12 cellular contexts compared by ENCODE assay signal in the genomic region with DNA sequence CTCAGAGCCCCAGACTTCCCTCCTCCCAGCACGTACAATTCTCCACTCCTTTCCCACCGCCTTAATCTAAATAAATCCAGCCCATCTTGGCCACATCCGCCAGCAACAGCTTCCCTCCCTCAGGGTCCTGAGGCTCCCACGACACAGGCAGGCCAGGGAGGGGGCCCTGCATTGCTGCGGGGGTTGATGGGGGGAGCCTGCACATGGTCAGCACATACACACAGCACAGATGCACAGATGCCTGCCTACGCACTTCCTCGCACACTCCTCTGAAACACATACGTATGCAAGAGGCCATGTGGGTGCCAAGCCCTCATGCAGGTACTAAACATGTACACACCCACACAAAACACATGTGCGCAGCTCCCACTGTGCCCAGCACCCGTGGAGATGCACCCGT. TPM values are rescaled to one million over a fixed set of nuclear protein-coding genes. Genes with fewer than 3 reads are reported as not detected.
DNase-seq lines count a peak whose midpoint lies in the region; ATAC-seq and TF ChIP-seq lines count a peak whose summit lies in the region.
"Had no signal": no experiment of that assay in that cellular context is flagged by ENCODE, and none has a peak within 500 bp of the region (broad histone marks: within the 10 kb centered on the region; RNA-seq: fewer than 3 reads in every experiment).

No MANE protein-coding gene starts in this region.

- no peak overlapping the region for H3K9ac ChIP-seq in liver (ENCODE audit: low read depth in 1 of 2, low read length in 2 of 2)
- peak overlapping the region in 1 of 2 donors; percentile 5 for H3K9ac ChIP-seq in stomach smooth muscle (ENCODE audit: low read length in 2 of 2)
- H3K9ac ChIP-seq: neural progenitor cell had no signal

- H3K4me3 ChIP-seq in cardiac fibroblast (replicated peaks in 1 of 2; ENCODE audit: low read depth in 2 of 2, low read length in 2 of 2) (no peak overlapping the region), liver (ENCODE audit: low read depth in 1 of 3, low read length in 3 of 3) (no peak overlapping the region), stomach smooth muscle (ENCODE audit: low read length in 2 of 2) (no peak overlapping the region)
- H3K4me3 ChIP-seq: cardiac muscle cell, neural progenitor cell had no signal

- no peaks in the 10 kb centered on the region for H3K27me3 ChIP-seq in liver (ENCODE audit: control insufficient read depth in 4 of 4, insufficient read depth in 4 of 4, low read length in 3 of 4)
- no peaks in the 10 kb centered on the region for H3K27me3 ChIP-seq in stomach smooth muscle (ENCODE audit: control insufficient read depth in 1 of 2, insufficient read depth in 2 of 2, low read length in 2 of 2)
- H3K27me3 ChIP-seq: cardiac muscle cell, neural progenitor cell had no signal

- TF ChIP-seq CTCF in cardiac fibroblast (IDR thresholded peaks at IDR 0.05; ENCODE audit: low read depth, low read length) (no peak), liver (IDR thresholded peaks at IDR 0.05; ENCODE audit: low read depth, low read length, missing input control) (no peak)

- H3K36me3 ChIP-seq in liver (ENCODE audit: control insufficient read depth in 4 of 4, insufficient read depth in 3 of 4, low read depth in 1 of 4, low read length in 3 of 4), result no peaks in the 10 kb centered on the region
- no peaks in the 10 kb centered on the region for H3K36me3 ChIP-seq in stomach smooth muscle (ENCODE audit: control insufficient read depth in 2 of 2, insufficient read depth in 2 of 2, low read length in 2 of 2)
- H3K36me3 ChIP-seq: cardiac muscle cell, neural progenitor cell had no signal

- peak overlapping the region; percentile 87 to 94 for H3K27ac ChIP-seq in liver (ENCODE audit: low read depth in 1 of 2, low read length in 2 of 2)
- peak overlapping the region; percentile 62 for H3K27ac ChIP-seq in stomach smooth muscle (ENCODE audit: low read length)
- H3K27ac ChIP-seq: neural progenitor cell had no signal

- no peak for ATAC-seq in GM18498 (IDR thresholded peaks at IDR 0.05; ENCODE audit: unreplicated experiment)
- no peak for ATAC-seq in HG03520 (IDR thresholded peaks at IDR 0.05; ENCODE audit: unreplicated experiment)
- ATAC-seq in sciatic nerve, result no peak

- no peak for TF ChIP-seq RAD21 in liver (IDR thresholded peaks at IDR 0.05)

- 81% methylated on average over 11 of the region's 11 CpGs for WGBS in liver

- intact Hi-C loops in sciatic nerve (cut with DNase I), result no loop called here

- DNase-seq in ELR (ENCODE audit: low read depth), result peak; percentile 85
- peak; percentile 57 to 77 for DNase-seq in cardiac fibroblast (ENCODE audit: low read depth in 2 of 2)
- DNase-seq in sciatic nerve (ENCODE audit: low spot score), result no peak
- no peak for DNase-seq in SHP77 (lab: John Stamatoyannopoulos, UW)
- DNase-seq: hypothalamus, NCI-H526 had no signal

- H3K9me3 ChIP-seq in liver (ENCODE audit: control insufficient read depth in 4 of 4, low read length in 3 of 4), result no peaks in the 10 kb centered on the region
- H3K9me3 ChIP-seq in stomach smooth muscle (ENCODE audit: control insufficient read depth in 2 of 2, low read length in 2 of 2), result no peaks in the 10 kb centered on the region

- H3K4me1 ChIP-seq in liver (ENCODE audit: control insufficient read depth in 4 of 4, insufficient read depth in 4 of 4, low read length in 3 of 4) (peaks cover 28 to 64% (median 50%) of the 10 kb centered on the region in 4 donors), stomach smooth muscle (ENCODE audit: control insufficient read depth, insufficient read depth, low read length) (peaks cover 70% of the 10 kb centered on the region)

TF ChIP-seq in liver, 16 proteins besides CTCF, POLR2A, EP300 and RAD21:
- no peak for TF ChIP-seq EGR1 (IDR thresholded peaks at IDR 0.05; ENCODE audit: low read depth in 2 of 2)
- no peak for TF ChIP-seq SP1 (IDR thresholded peaks at IDR 0.05)
- no peak for TF ChIP-seq NR2F2 (IDR thresholded peaks at IDR 0.05)
- TF ChIP-seq YY1 (IDR thresholded peaks at IDR 0.05), result no peak
- TF ChIP-seq HNF4G (IDR thresholded peaks at IDR 0.05), result no peak
- TF ChIP-seq FOXA2 (IDR thresholded peaks at IDR 0.05), result no peak
- TF ChIP-seq JUND (IDR thresholded peaks at IDR 0.05), result no peak
- TF ChIP-seq TAF1 (conservative IDR thresholded peaks at IDR 0.05), result no peak
- TF ChIP-seq HNF4A (conservative IDR thresholded peaks at IDR 0.05), result no peak

RNA-seq across cellular contexts. Expression of a gene that starts 14.8 kb away (rescaled TPM):
- total RNA-seq in liver (10 to 100 TPM; 10.6 to 13.1 TPM), sciatic nerve (215 TPM)
- 1 to 10 TPM; 5.2 to 6.1 TPM for polyA plus RNA-seq in liver

RNA-seq across cellular contexts. Expression of a gene that starts 25.7 kb away (rescaled TPM):
- total RNA-seq in liver, result not detected
- polyA plus RNA-seq in liver, result not detected
- total RNA-seq in sciatic nerve, result not detected
- total RNA-seq: cardiac muscle cell had no signal

RNA-seq across cellular contexts. Expression of a gene that starts 49.0 kb away (rescaled TPM):
- total RNA-seq in liver (not detected), sciatic nerve (not detected)
- polyA plus RNA-seq in liver, result not detected
- total RNA-seq: cardiac muscle cell had no signal
- polyA plus RNA-seq: cardiac muscle cell had no signal

RNA-seq across cellular contexts. Expression of a gene that starts 54.5 kb away (rescaled TPM):
- 10 to 100 TPM; 26.4 to 46.2 TPM for total RNA-seq in liver
- polyA plus RNA-seq in liver, result 10 to 100 TPM in 1 of 2 donors, 1 to 10 TPM in 1; 5.4 to 17.9 TPM
- 74.8 TPM for total RNA-seq in sciatic nerve
- total RNA-seq: cardiac muscle cell had no signal

Comparison
In these comparisons a context has a peak if more than half of its experiments do, and no peak if none do; other contexts are left out.
1. DNase-seq: peak in ELR (single experiment) and cardiac fibroblast (2 of 2); none in sciatic nerve (single experiment) and SHP77 (0 of 2).
2. RNA of a gene that starts 14.8 kb away (total RNA-seq): 215 TPM in sciatic nerve (single experiment); 10.6 to 13.1 TPM in liver; every median in the first group is over 10 times any median in the second.